In the genomic region with DNA sequence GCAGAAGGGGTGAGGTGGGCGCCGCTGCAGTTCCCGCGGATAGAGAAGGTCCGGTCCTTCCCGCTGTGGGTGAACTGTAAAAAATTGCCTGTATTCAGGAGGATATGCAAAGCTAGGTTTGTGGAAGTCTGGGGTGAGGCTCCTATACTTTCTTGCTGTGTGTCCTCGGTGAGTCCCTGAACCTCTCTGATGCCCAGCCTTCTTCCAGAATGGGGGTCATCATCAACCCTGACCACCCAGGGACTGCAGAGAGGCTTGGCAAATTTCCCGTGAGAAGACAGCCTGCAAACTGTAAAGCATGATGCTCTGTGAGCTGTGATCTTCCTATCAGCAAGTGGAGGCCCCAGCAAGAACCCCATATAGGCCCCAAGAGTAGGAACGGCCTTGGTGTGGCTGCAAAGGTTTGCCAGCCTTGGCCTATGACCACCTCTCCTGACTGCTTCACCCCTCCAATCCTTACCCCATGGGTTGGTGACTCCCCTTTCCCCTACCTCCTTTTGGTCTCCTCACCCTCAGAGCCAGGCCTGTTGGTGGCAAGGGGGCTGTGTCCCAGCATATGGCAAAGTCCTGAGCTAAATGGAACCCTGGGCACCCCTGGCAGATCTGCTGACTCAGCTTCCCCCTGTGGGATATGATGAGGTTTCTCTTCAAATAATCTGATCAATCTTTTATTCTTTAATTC, we compare ENCODE assay signal across 8 cellular contexts. TPM values are rescaled to one million over a fixed set of nuclear protein-coding genes. Genes with fewer than 3 reads are reported as not detected.
DNase-seq lines count a peak whose midpoint lies in the region; ATAC-seq, FAIRE-seq and TF ChIP-seq lines count a peak whose summit lies in the region.

No MANE protein-coding gene starts in this region.

- H3K27me3 ChIP-seq in HUES48 (ENCODE audit: control insufficient read depth, insufficient read depth, low read length) (peaks cover 8% of the 10 kb centered on the region), brain microvascular endothelial cell (replicated peaks) (no peaks in the 10 kb centered on the region), muscle layer of colon (ENCODE audit: control insufficient read depth in 1 of 2, insufficient read depth in 2 of 2, low read length in 2 of 2) (no peaks in the 10 kb centered on the region)

- H3K27ac ChIP-seq in HUES48 (ENCODE audit: low read depth, low read length): peak overlapping the region; percentile 71
- peak overlapping the region; percentile 50 for H3K27ac ChIP-seq in brain microvascular endothelial cell
- H3K27ac ChIP-seq in muscle layer of colon (ENCODE audit: low read depth, low read length): peak overlapping the region; percentile 97

- in situ Hi-C loops in brain microvascular endothelial cell (cut with HindIII; ENCODE audit: low pct_ligation_motif_present, low sequenced_read_pairs): no loop called here

- no peaks in the 10 kb centered on the region for H3K9me3 ChIP-seq in HUES48 (ENCODE audit: control insufficient read depth, insufficient read depth, low read length)
- H3K9me3 ChIP-seq in muscle layer of colon (ENCODE audit: low read length): no peaks in the 10 kb centered on the region

- no peak for ATAC-seq in GM21619 (IDR thresholded peaks at IDR 0.05; ENCODE audit: unreplicated experiment)

- H3K9ac ChIP-seq in HUES48 (ENCODE audit: low read depth, low read length) (peak overlapping the region; percentile 86), muscle layer of colon (ENCODE audit: low read length) (peak overlapping the region; percentile 85)

- H3K4me1 ChIP-seq in HUES48 (ENCODE audit: control insufficient read depth, insufficient read depth, low read length) (peaks cover 11% of the 10 kb centered on the region), muscle layer of colon (ENCODE audit: insufficient read depth, low read length) (peaks cover 48% of the 10 kb centered on the region)

- no peak for TF ChIP-seq POLR2A in GM12892 (IDR thresholded peaks at IDR 0.05; ENCODE audit: low read depth, low read length)

- peak; percentile 67 for FAIRE-seq in GM12892 (lab: Jason Lieb, UNC)

- DNase-seq in GM12892 (ENCODE audit: insufficient read length) (peak; percentile 29), brain microvascular endothelial cell (no peak), hepatic stellate cell (ENCODE audit: low spot score) (no peak), mesenteric fat pad (ENCODE audit: low spot score) (no peak), NCI-H1930 (lab: John Stamatoyannopoulos, UW) (no peak)

- H3K4me3 ChIP-seq in HUES48 (ENCODE audit: low read depth, low read length): peak overlapping the region; percentile 78
- H3K4me3 ChIP-seq in brain microvascular endothelial cell (ENCODE audit: low read depth, low read length): peak overlapping the region; percentile 85
- H3K4me3 ChIP-seq in muscle layer of colon (ENCODE audit: low read depth in 1 of 2, low read length in 2 of 2): peak overlapping the region; percentile 92

- H3K36me3 ChIP-seq in HUES48 (ENCODE audit: control insufficient read depth, insufficient read depth, low read length) (peaks cover 38% of the 10 kb centered on the region), brain microvascular endothelial cell (replicated peaks) (peaks cover 17% of the 10 kb centered on the region), muscle layer of colon (ENCODE audit: insufficient read depth, low read length) (peaks cover 21% of the 10 kb centered on the region)

- TF ChIP-seq CTCF in brain microvascular endothelial cell (IDR thresholded peaks at IDR 0.05; ENCODE audit: low read depth, low read length, missing control alignments): no peak

RNA-seq across cellular contexts. Expression of gene ALDH1B1, which starts 0.8 kb away (rescaled TPM):
- 20.5 TPM for polyA plus RNA-seq in GM12892 (2012; ENCODE audit: missing spikeins)
- total RNA-seq in mesenteric fat pad: 26.3 TPM

RNA-seq across cellular contexts. Expression of gene IGFBPL1, which starts 31.0 kb away (rescaled TPM):
- polyA plus RNA-seq in GM12892 (2012; ENCODE audit: missing spikeins): not detected
- not detected for total RNA-seq in mesenteric fat pad
